In genomic region chr20:36431604-36432003, GRCh38 we compare ENCODE assay signal across 10 cellular contexts.
"Had no signal": no experiment of that assay in that cellular context is flagged by ENCODE, and none has a peak within 500 bp of the region (broad histone marks: within the 10 kb centered on the region; RNA-seq: fewer than 3 reads in every experiment).

No MANE protein-coding gene starts in this region.

- H3K9ac ChIP-seq: GM23248 had no signal

- H3K27ac ChIP-seq: GM23248 had no signal

- ATAC-seq: GM23338, HCT116 had no signal

- H3K4me2 ChIP-seq: GM23338 had no signal

- H2AFZ ChIP-seq: GM23248, GM23338 had no signal

- H3K4me3 ChIP-seq: GM23248, GM23338, HAP-1 had no signal

- H3K36me3 ChIP-seq: HAP-1 had no signal

- H3K9me3 ChIP-seq: HAP-1 had no signal

- FAIRE-seq: H1, H54 had no signal

- DNase-seq: GM23248, GOT3, H9, HCEC 1CT, HFFc6 had no signal
